In genomic region chr7:138345567-138345966, GRCh38 we compare ENCODE assay signal across 30 cellular contexts.
"Had no signal": no experiment of that assay in that cellular context is flagged by ENCODE, and none has a peak within 500 bp of the region (broad histone marks: within the 10 kb centered on the region; RNA-seq: fewer than 3 reads in every experiment).

No MANE protein-coding gene starts in this region.

- H3K36me3 Mint-ChIP-seq: activated CD8-positive, alpha-beta memory T cell treated with anti-CD3 and anti-CD28 coated beads, Interleukin-2, amount 10 ng/mL, durations not matched to agents 7 days and 5 days; immature natural killer cell had no signal

- ATAC-seq: activated CD8-positive, alpha-beta memory T cell treated with anti-CD3 and anti-CD28 coated beads, Interleukin-2, amount 10 ng/mL, durations not matched to agents 7 days and 5 days; activated CD8-positive, alpha-beta T cell treated with anti-CD3 and anti-CD28 coated beads, Interleukin-2, amount 10 ng/mL, durations not matched to agents 7 days and 5 days; activated naive CD8-positive, alpha-beta T cell treated with anti-CD3 and anti-CD28 coated beads, Interleukin-2, amount 50 U/mL, for 24 hours; effector memory CD8-positive, alpha-beta T cell; esophagus mucosa; left colon; naive thymus-derived CD8-positive, alpha-beta T cell; stimulated activated naive B cell treated with anti-CD40 and anti-IgM and Interleukin-4, amounts not matched to agents 10 μg/mL and 1 μg/mL and 100 μg/mL, for 72 hours; upper lobe of right lung had no signal

- H3K27me3 Mint-ChIP-seq: activated B cell treated with CpG ODN at 0.5 μM for 24 hours; activated CD8-positive, alpha-beta memory T cell treated with anti-CD3 and anti-CD28 coated beads, Interleukin-2, amount 10 ng/mL, durations not matched to agents 7 days and 5 days; activated naive CD4-positive, alpha-beta T cell treated with anti-CD3 and anti-CD28 coated beads, Interleukin-2, amount 50 U/mL, for 24 hours; activated naive CD8-positive, alpha-beta T cell treated with anti-CD3 and anti-CD28 coated beads, Interleukin-2, amount 50 U/mL, for 24 hours; effector memory CD8-positive, alpha-beta T cell; stimulated activated naive B cell treated with anti-CD40 and anti-IgM and Interleukin-4, amounts not matched to agents 10 μg/mL and 1 μg/mL and 100 μg/mL, for 72 hours had no signal

- H3K4me1 ChIP-seq: right atrium auricular region, stomach, suprapubic skin, tibial artery, upper lobe of right lung had no signal

- H3K27ac ChIP-seq: right atrium auricular region, stomach, suprapubic skin, tibial artery, upper lobe of right lung had no signal

- H3K4me3 ChIP-seq: right atrium auricular region, smooth muscle cell, stomach, suprapubic skin, tibial artery, upper lobe of right lung had no signal

- H3K36me3 ChIP-seq: right atrium auricular region, stomach, suprapubic skin, tibial artery, upper lobe of right lung had no signal

- H3K9me3 ChIP-seq: upper lobe of right lung had no signal

- H3K27ac Mint-ChIP-seq: activated B cell treated with CpG ODN at 0.5 μM for 24 hours; activated CD8-positive, alpha-beta memory T cell treated with anti-CD3 and anti-CD28 coated beads, Interleukin-2, amount 10 ng/mL, durations not matched to agents 7 days and 5 days; activated CD8-positive, alpha-beta T cell treated with anti-CD3 and anti-CD28 coated beads, Interleukin-2, amount 10 ng/mL, durations not matched to agents 7 days and 5 days; activated naive CD4-positive, alpha-beta T cell treated with anti-CD3 and anti-CD28 coated beads, Interleukin-2, amount 50 U/mL, for 24 hours; activated naive CD8-positive, alpha-beta T cell treated with anti-CD3 and anti-CD28 coated beads, Interleukin-2, amount 50 U/mL, for 24 hours; activated T-helper 2 cell treated with anti-CD3 and anti-CD28 coated beads, Interferon-gamma antibody, Interleukin-2, Interleukin-4, amounts not matched to agents 10 μg/mL and 5 μg/mL and 100 μg/mL, durations not matched to agents 14 hours and 24 hours and 36 hours; effector memory CD8-positive, alpha-beta T cell; immature natural killer cell; naive thymus-derived CD8-positive, alpha-beta T cell; stimulated activated naive B cell treated with anti-CD40 and anti-IgM and Interleukin-4, amounts not matched to agents 10 μg/mL and 1 μg/mL and 100 μg/mL, for 72 hours had no signal

- DNase-seq: activated B cell treated with CpG ODN at 0.5 μM for 24 hours; activated CD4-positive, alpha-beta T cell treated with anti-CD3 and anti-CD28 coated beads, Interleukin-2, amount 50 U/mL, for 1 hour; activated CD8-positive, alpha-beta memory T cell treated with anti-CD3 and anti-CD28 coated beads, Interleukin-2, amount 10 ng/mL, durations not matched to agents 7 days and 5 days; activated CD8-positive, alpha-beta T cell treated with anti-CD3 and anti-CD28 coated beads, Interleukin-2, amount 10 ng/mL, durations not matched to agents 7 days and 5 days; activated naive CD8-positive, alpha-beta T cell treated with anti-CD3 and anti-CD28 coated beads, Interleukin-2, amount 50 U/mL, for 24 hours; activated T-cell treated with anti-CD3 and anti-CD28 coated beads, Interleukin-2, amount 50 U/mL, for 48 hours; amygdala; caudate nucleus; cortex of kidney; effector memory CD8-positive, alpha-beta T cell; foreskin fibroblast; head of caudate nucleus; hippocampal formation; immature natural killer cell; kidney; left colon; midbrain; naive thymus-derived CD8-positive, alpha-beta T cell; stimulated activated CD4-positive, alpha-beta T cell treated with anti-CD3 and anti-CD28 coated beads, Interleukin-2, amount 100 ng/mL, for 24 hours; stimulated activated naive B cell treated with anti-CD40 and anti-IgM and Interleukin-4, amounts not matched to agents 10 μg/mL and 1 μg/mL and 100 μg/mL, for 72 hours; stomach; tibial artery; upper lobe of right lung had no signal

- H3K4me2 ChIP-seq: smooth muscle cell had no signal

- H3K4me3 Mint-ChIP-seq: activated B cell treated with CpG ODN at 0.5 μM for 24 hours; activated CD8-positive, alpha-beta memory T cell treated with anti-CD3 and anti-CD28 coated beads, Interleukin-2, amount 10 ng/mL, durations not matched to agents 7 days and 5 days; activated CD8-positive, alpha-beta T cell treated with anti-CD3 and anti-CD28 coated beads, Interleukin-2, amount 10 ng/mL, durations not matched to agents 7 days and 5 days; activated naive CD4-positive, alpha-beta T cell treated with anti-CD3 and anti-CD28 coated beads, Interleukin-2, amount 50 U/mL, for 24 hours; activated naive CD8-positive, alpha-beta T cell treated with anti-CD3 and anti-CD28 coated beads, Interleukin-2, amount 50 U/mL, for 24 hours; effector memory CD8-positive, alpha-beta T cell; immature natural killer cell; naive thymus-derived CD8-positive, alpha-beta T cell; stimulated activated naive B cell treated with anti-CD40 and anti-IgM and Interleukin-4, amounts not matched to agents 10 μg/mL and 1 μg/mL and 100 μg/mL, for 72 hours had no signal

- H3K27me3 ChIP-seq: right atrium auricular region, stomach, suprapubic skin, tibial artery, upper lobe of right lung had no signal

- H3K4me1 Mint-ChIP-seq: activated B cell treated with CpG ODN at 0.5 μM for 24 hours; activated CD8-positive, alpha-beta memory T cell treated with anti-CD3 and anti-CD28 coated beads, Interleukin-2, amount 10 ng/mL, durations not matched to agents 7 days and 5 days; activated naive CD4-positive, alpha-beta T cell treated with anti-CD3 and anti-CD28 coated beads, Interleukin-2, amount 50 U/mL, for 24 hours; activated naive CD8-positive, alpha-beta T cell treated with anti-CD3 and anti-CD28 coated beads, Interleukin-2, amount 50 U/mL, for 24 hours; immature natural killer cell; naive thymus-derived CD8-positive, alpha-beta T cell; stimulated activated naive B cell treated with anti-CD40 and anti-IgM and Interleukin-4, amounts not matched to agents 10 μg/mL and 1 μg/mL and 100 μg/mL, for 72 hours had no signal

- FAIRE-seq: endothelial cell of umbilical vein, kidney had no signal
